Comparison of ENCODE assay signal across 14 cellular contexts in the genomic region with DNA sequence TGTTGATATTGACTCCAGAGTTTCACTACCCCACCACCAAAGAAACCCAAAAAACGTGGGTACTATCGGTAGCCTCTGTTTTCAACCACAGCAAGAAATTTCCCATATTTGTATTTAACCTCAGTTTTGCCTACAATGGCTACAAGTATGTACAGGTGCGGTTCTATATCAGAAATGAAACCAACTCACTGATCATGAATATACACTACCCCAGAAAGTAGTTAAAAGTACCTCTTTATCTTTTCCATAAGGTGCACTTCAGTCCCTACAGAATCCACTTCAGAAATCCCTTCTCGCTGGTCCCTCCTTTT.
DNase-seq lines count a peak whose midpoint lies in the region; ATAC-seq and TF ChIP-seq lines count a peak whose summit lies in the region.
"Had no signal": no experiment of that assay in that cellular context is flagged by ENCODE, and none has a peak within 500 bp of the region (broad histone marks: within the 10 kb centered on the region; RNA-seq: fewer than 3 reads in every experiment).

No MANE protein-coding gene starts in this region.

- no peak overlapping the region for H3K4me3 ChIP-seq in Peyer's patch
- H3K4me3 ChIP-seq: transverse colon had no signal

- no peak overlapping the region for H3K4me3 Mint-ChIP-seq in activated T-helper 2 cell treated with anti-CD3 and anti-CD28 coated beads, Interferon-gamma antibody, Interleukin-2, Interleukin-4, amounts not matched to agents 10 μg/mL and 5 μg/mL and 100 μg/mL, durations not matched to agents 14 hours and 24 hours and 36 hours (ENCODE audit: low read depth)
- no peak overlapping the region for H3K4me3 Mint-ChIP-seq in chondrocyte (ENCODE audit: unreplicated experiment)

- no peaks in the 10 kb centered on the region for H3K9me3 ChIP-seq in Peyer's patch
- H3K9me3 ChIP-seq: transverse colon had no signal

- TF ChIP-seq POLR2A in Peyer's patch (IDR thresholded peaks at IDR 0.05), result no peak

- H3K36me3 Mint-ChIP-seq in activated T-helper 2 cell treated with anti-CD3 and anti-CD28 coated beads, Interferon-gamma antibody, Interleukin-2, Interleukin-4, amounts not matched to agents 10 μg/mL and 5 μg/mL and 100 μg/mL, durations not matched to agents 14 hours and 24 hours and 36 hours (ENCODE audit: low read depth), result no peaks in the 10 kb centered on the region
- peaks cover 4% of the 10 kb centered on the region for H3K36me3 Mint-ChIP-seq in chondrocyte (ENCODE audit: low read depth)

- ATAC-seq in GM19468 (IDR thresholded peaks at IDR 0.05; ENCODE audit: extremely low read depth, unreplicated experiment) (peak; percentile 45), HG02798 (IDR thresholded peaks at IDR 0.05; ENCODE audit: poor library complexity, unreplicated experiment) (peak; percentile 88), HG03521 (IDR thresholded peaks at IDR 0.05; ENCODE audit: unreplicated experiment) (peak; percentile 81)

- DNase-seq in GM13977 (ENCODE audit: low spot score) (peak; percentile 16), caudate nucleus (lab: John Stamatoyannopoulos, UW) (no peak), Peyer's patch (no peak), chondrocyte (ENCODE audit: low spot score) (no peak)
- no peak for DNase-seq in activated T-helper 2 cell treated with anti-CD3 and anti-CD28 coated beads, Interferon-gamma antibody, Interleukin-2, Interleukin-4, amounts not matched to agents 10 μg/mL and 5 μg/mL and 100 μg/mL, durations not matched to agents 14 hours and 24 hours and 36 hours (ENCODE audit: low spot score)
- DNase-seq: effector memory CD4-positive, alpha-beta T cell; KBM-7; NCI-H1694 treated with DMSO at 0.1 percent for 48 hours; NCI-H526 treated with DMSO at 0.1 percent for 48 hours; stimulated activated CD4-positive, alpha-beta T cell treated with anti-CD3 and anti-CD28 coated beads, Interleukin-15, amount 100 ng/mL, for 24 hours; transverse colon had no signal

- H3K27ac ChIP-seq in caudate nucleus (ENCODE audit: low read depth, low read length) (no peak overlapping the region), Peyer's patch (no peak overlapping the region)

- H3K27me3 Mint-ChIP-seq in activated T-helper 2 cell treated with anti-CD3 and anti-CD28 coated beads, Interferon-gamma antibody, Interleukin-2, Interleukin-4, amounts not matched to agents 10 μg/mL and 5 μg/mL and 100 μg/mL, durations not matched to agents 14 hours and 24 hours and 36 hours (ENCODE audit: low read depth), result no peaks in the 10 kb centered on the region
- H3K27me3 Mint-ChIP-seq in chondrocyte (ENCODE audit: low read depth), result no peaks in the 10 kb centered on the region

- in situ Hi-C loops in GM13977 (cut with MboI; ENCODE audit: low pct_unique_long_range_greater_than_20kb, low sequenced_read_pairs, unreplicated experiment), result no loop called here

- intact Hi-C loops in activated T-helper 2 cell treated with anti-CD3 and anti-CD28 coated beads, Interferon-gamma antibody, Interleukin-2, Interleukin-4, amounts not matched to agents 10 μg/mL and 5 μg/mL and 100 μg/mL, durations not matched to agents 14 hours and 24 hours and 36 hours (cut with micrococcal nuclease), result no loop called here

- H3K27me3 ChIP-seq in Peyer's patch, result no peaks in the 10 kb centered on the region
- H3K27me3 ChIP-seq: transverse colon had no signal

- TF ChIP-seq CTCF in GM13977 (IDR thresholded peaks at IDR 0.05; ENCODE audit: extremely low read depth, insufficient read depth, missing control alignments) (no peak), Peyer's patch (IDR thresholded peaks at IDR 0.05) (no peak), chondrocyte (IDR thresholded peaks at IDR 0.05) (no peak)

- H3K27ac Mint-ChIP-seq in activated T-helper 2 cell treated with anti-CD3 and anti-CD28 coated beads, Interferon-gamma antibody, Interleukin-2, Interleukin-4, amounts not matched to agents 10 μg/mL and 5 μg/mL and 100 μg/mL, durations not matched to agents 14 hours and 24 hours and 36 hours, result no peak overlapping the region
- no peak overlapping the region for H3K27ac Mint-ChIP-seq in chondrocyte (ENCODE audit: unreplicated experiment)

- no peaks in the 10 kb centered on the region for H3K9me3 Mint-ChIP-seq in activated T-helper 2 cell treated with anti-CD3 and anti-CD28 coated beads, Interferon-gamma antibody, Interleukin-2, Interleukin-4, amounts not matched to agents 10 μg/mL and 5 μg/mL and 100 μg/mL, durations not matched to agents 14 hours and 24 hours and 36 hours
- no peaks in the 10 kb centered on the region for H3K9me3 Mint-ChIP-seq in chondrocyte (ENCODE audit: low read depth)

- H3K36me3 ChIP-seq in Peyer's patch, result no peaks in the 10 kb centered on the region
- H3K36me3 ChIP-seq: transverse colon had no signal

- H3K4me1 ChIP-seq in Peyer's patch, result peaks cover 0 to 16% (median 0%) of the 10 kb centered on the region in 4 donors

- peaks cover 5% of the 10 kb centered on the region for H3K4me1 Mint-ChIP-seq in activated T-helper 2 cell treated with anti-CD3 and anti-CD28 coated beads, Interferon-gamma antibody, Interleukin-2, Interleukin-4, amounts not matched to agents 10 μg/mL and 5 μg/mL and 100 μg/mL, durations not matched to agents 14 hours and 24 hours and 36 hours (ENCODE audit: low read depth)
- H3K4me1 Mint-ChIP-seq in chondrocyte (ENCODE audit: low read depth), result peaks cover 19% of the 10 kb centered on the region
